Comparison of ENCODE assay signal across 1 cellular context in genomic region chr10:15427836-15428414, GRCh38.
TF ChIP-seq lines count a peak whose summit lies in the region.

No MANE protein-coding gene starts in this region.

TF ChIP-seq in GM12878, 131 proteins besides CTCF, POLR2A, EP300 and RAD21:
- no peak for TF ChIP-seq ZNF622 (IDR thresholded peaks at IDR 0.05)
- no peak for TF ChIP-seq WRNIP1 (IDR thresholded peaks at IDR 0.05; ENCODE audit: borderline replicate concordance, low read depth, low read length)
- TF ChIP-seq, protein P1, sequence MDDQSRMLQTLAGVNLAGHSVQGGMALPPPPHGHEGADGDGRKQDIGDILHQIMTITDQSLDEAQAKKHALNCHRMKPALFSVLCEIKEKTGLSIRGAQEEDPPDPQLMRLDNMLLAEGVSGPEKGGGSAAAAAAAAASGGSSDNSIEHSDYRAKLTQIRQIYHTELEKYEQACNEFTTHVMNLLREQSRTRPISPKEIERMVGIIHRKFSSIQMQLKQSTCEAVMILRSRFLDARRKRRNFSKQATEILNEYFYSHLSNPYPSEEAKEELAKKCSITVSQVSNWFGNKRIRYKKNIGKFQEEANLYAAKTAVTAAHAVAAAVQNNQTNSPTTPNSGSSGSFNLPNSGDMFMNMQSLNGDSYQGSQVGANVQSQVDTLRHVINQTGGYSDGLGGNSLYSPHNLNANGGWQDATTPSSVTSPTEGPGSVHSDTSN (IDR thresholded peaks at IDR 0.05; ENCODE audit: insufficient replicate concordance, low read depth, low read length) = no peak
- no peak for TF ChIP-seq ATF2 (IDR thresholded peaks at IDR 0.05; ENCODE audit: low read length)
- no peak for TF ChIP-seq E4F1 (IDR thresholded peaks at IDR 0.05; ENCODE audit: borderline replicate concordance, partially characterized antibody)
